In the genomic region with DNA sequence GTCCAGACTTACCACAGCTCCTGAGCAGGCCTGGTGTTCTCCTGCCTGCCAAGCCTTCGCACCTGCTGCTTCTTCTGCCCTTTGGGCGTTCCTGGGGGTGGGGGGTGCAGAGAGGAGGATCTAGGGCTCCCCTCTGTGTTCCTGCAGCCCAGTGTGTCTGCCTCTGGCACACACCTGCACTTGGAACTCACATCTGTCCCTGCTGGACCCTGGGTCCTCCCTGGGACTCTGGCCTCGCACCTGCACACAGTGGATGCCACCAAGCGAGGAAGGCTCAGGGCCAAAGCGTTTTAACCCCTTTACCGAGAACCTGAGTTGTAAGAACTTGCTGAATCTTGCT, we compare ENCODE assay signal across 15 cellular contexts.
"Had no signal": no experiment of that assay in that cellular context is flagged by ENCODE, and none has a peak within 500 bp of the region (broad histone marks: within the 10 kb centered on the region; RNA-seq: fewer than 3 reads in every experiment).

No MANE protein-coding gene starts in this region.

- H3K36me3 Mint-ChIP-seq: mesothelial cell of epicardium had no signal

- H3K4me3 Mint-ChIP-seq: activated CD4-positive, alpha-beta T cell treated with anti-CD3 and anti-CD28 coated beads, Interleukin-2, amount 10 ng/mL, durations not matched to agents 7 days and 5 days; activated T-cell treated with anti-CD3 and anti-CD28 coated beads, Interleukin-2, amount 50 U/mL, for 4 hours; mesothelial cell of epicardium; nephron progenitor cell had no signal

- H3K27ac Mint-ChIP-seq: activated CD4-positive, alpha-beta T cell treated with anti-CD3 and anti-CD28 coated beads, Interleukin-2, amount 10 ng/mL, durations not matched to agents 7 days and 5 days; mesothelial cell of epicardium; nephron progenitor cell had no signal

- ATAC-seq: activated T-cell treated with anti-CD3 and anti-CD28 coated beads, Interleukin-2, amount 50 U/mL, for 4 hours had no signal

- DNase-seq: activated CD4-positive, alpha-beta T cell treated with anti-CD3 and anti-CD28 coated beads, Interleukin-2, amount 10 ng/mL, durations not matched to agents 7 days and 5 days; activated effector memory CD4-positive, alpha-beta T cell treated with anti-CD3 and anti-CD28 coated beads, Interleukin-2, amount 50 U/mL, for 16 hours; activated naive CD4-positive, alpha-beta T cell treated with anti-CD3 and anti-CD28 coated beads, Interleukin-2, amount 50 U/mL, for 16 hours; activated T-cell treated with anti-CD3 and anti-CD28 coated beads, Interleukin-2, amount 50 U/mL, for 4 hours; aorta; brain microvascular endothelial cell; cortex of kidney; kidney; nephron progenitor cell; occipital lobe; retina; stimulated activated CD4-positive, alpha-beta T cell treated with anti-CD3 and anti-CD28 coated beads, Interleukin-2, amount 100 ng/mL, for 24 hours; stimulated activated naive CD4-positive, alpha-beta T cell treated with Interleukin-2 at 50 U/mL for 16 hours; thyroid gland had no signal

- H3K9me3 Mint-ChIP-seq: activated CD4-positive, alpha-beta T cell treated with anti-CD3 and anti-CD28 coated beads, Interleukin-2, amount 10 ng/mL, durations not matched to agents 7 days and 5 days; activated T-cell treated with anti-CD3 and anti-CD28 coated beads, Interleukin-2, amount 50 U/mL, for 4 hours; mesothelial cell of epicardium; nephron progenitor cell had no signal

- H3K4me1 Mint-ChIP-seq: activated CD4-positive, alpha-beta T cell treated with anti-CD3 and anti-CD28 coated beads, Interleukin-2, amount 10 ng/mL, durations not matched to agents 7 days and 5 days had no signal
